In the genomic region with DNA sequence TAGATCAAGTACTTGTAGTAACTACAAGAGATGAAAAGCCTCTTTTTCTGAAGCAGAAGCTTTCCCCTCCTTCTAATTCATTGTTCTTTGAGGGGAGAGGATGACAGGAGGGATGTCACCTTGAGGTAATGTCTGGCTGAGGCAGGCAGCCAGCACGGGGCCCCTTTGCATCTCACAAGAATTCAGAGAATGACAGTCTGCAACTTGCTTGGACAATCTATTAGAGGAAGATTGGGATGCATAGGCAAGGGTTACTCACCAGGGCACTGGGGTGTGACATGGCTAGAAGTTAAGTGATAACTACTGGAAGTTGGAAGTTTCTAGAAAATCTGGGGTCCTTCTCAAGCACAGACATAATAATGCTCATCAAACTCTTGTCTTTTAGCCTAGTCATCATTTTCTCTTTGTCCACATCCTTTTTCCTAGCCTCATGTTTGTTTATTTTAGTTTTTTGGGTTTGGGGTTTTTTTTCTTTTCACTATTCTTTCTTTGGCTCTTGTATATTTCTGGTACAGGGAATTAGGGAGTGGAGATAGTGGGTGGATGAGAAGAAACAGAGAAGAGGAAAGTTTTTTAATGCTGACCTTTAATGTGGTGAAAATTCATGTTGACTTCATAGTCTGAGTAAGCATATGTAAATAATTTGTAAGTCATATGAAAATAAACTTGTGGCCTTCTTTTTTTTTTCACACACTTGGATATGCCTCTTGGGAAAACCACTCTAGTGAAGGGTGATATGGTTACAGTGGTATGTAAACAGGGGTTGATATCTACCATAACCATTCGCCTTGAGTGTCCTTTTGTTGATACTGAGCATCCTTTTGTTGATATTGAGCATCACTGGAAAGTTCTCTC, we compare ENCODE assay signal across 16 cellular contexts. TPM values are rescaled to one million over a fixed set of nuclear protein-coding genes. Genes with fewer than 3 reads are reported as not detected.
A peak's percentile ranks its signal among the peaks of the same experiment; 100 is the strongest.
DNase-seq lines count a peak whose midpoint lies in the region; ATAC-seq, FAIRE-seq and TF ChIP-seq lines count a peak whose summit lies in the region.
"Had no signal": no experiment of that assay in that cellular context is flagged by ENCODE, and none has a peak within 500 bp of the region (broad histone marks: within the 10 kb centered on the region; RNA-seq: fewer than 3 reads in every experiment).

No MANE protein-coding gene starts in this region.

- H3K4me3 Mint-ChIP-seq in neural progenitor cell = no peak overlapping the region
- H3K4me3 Mint-ChIP-seq in stimulated activated naive CD8-positive, alpha-beta T cell treated with anti-CD3 and anti-CD28 coated beads, Interleukin-15, amount 100 ng/mL, for 72 hours = no peak overlapping the region
- H3K4me3 Mint-ChIP-seq: activated T-cell treated with anti-CD3 and anti-CD28 coated beads, Interleukin-2, amount 50 U/mL, for 72 hours; IgD-negative memory B cell; natural killer cell treated with Interleukin-12 subunit alpha and Interleukin-12 subunit beta and Interleukin-15 and Interleukin-18, amount 100 ng/mL, for 72 hours had no signal

- H3K27me3 ChIP-seq in parathyroid adenoma (ENCODE audit: control insufficient read depth, insufficient read depth, low read length) = no peaks in the 10 kb centered on the region
- no peaks in the 10 kb centered on the region for H3K27me3 ChIP-seq in neural progenitor cell

- H3K79me2 ChIP-seq in parathyroid adenoma (no peaks in the 10 kb centered on the region), neural progenitor cell (ENCODE audit: low read depth) (no peaks in the 10 kb centered on the region)

- peak; percentile 93 for FAIRE-seq in endometrium (lab: Jason Lieb, UNC)
- FAIRE-seq: GM19239, kidney had no signal

- H3K4me3 ChIP-seq in parathyroid adenoma (ENCODE audit: low read depth, low read length) (no peak overlapping the region), neural progenitor cell (no peak overlapping the region)

- peaks cover 2% of the 10 kb centered on the region for H3K27me3 Mint-ChIP-seq in neural progenitor cell (ENCODE audit: insufficient read depth, low read depth)
- H3K27me3 Mint-ChIP-seq in stimulated activated naive CD8-positive, alpha-beta T cell treated with anti-CD3 and anti-CD28 coated beads, Interleukin-15, amount 100 ng/mL, for 72 hours = no peaks in the 10 kb centered on the region
- H3K27me3 Mint-ChIP-seq: IgD-negative memory B cell; natural killer cell treated with Interleukin-12 subunit alpha and Interleukin-12 subunit beta and Interleukin-15 and Interleukin-18, amount 100 ng/mL, for 72 hours had no signal

- H3K9me3 Mint-ChIP-seq in neural progenitor cell = no peaks in the 10 kb centered on the region
- no peaks in the 10 kb centered on the region for H3K9me3 Mint-ChIP-seq in stimulated activated naive CD8-positive, alpha-beta T cell treated with anti-CD3 and anti-CD28 coated beads, Interleukin-15, amount 100 ng/mL, for 72 hours
- H3K9me3 Mint-ChIP-seq: activated T-cell treated with anti-CD3 and anti-CD28 coated beads, Interleukin-2, amount 50 U/mL, for 72 hours; IgD-negative memory B cell; natural killer cell treated with Interleukin-12 subunit alpha and Interleukin-12 subunit beta and Interleukin-15 and Interleukin-18, amount 100 ng/mL, for 72 hours had no signal

- H3K27ac ChIP-seq in parathyroid adenoma = peak overlapping the region; percentile 63
- no peak overlapping the region for H3K27ac ChIP-seq in neural progenitor cell

- DNase-seq in AG09319 (ENCODE audit: extremely low read depth, low read depth) (peak; percentile 75), LHCN-M2 (ENCODE audit: low read depth) (peak; percentile 91), neural progenitor cell (ENCODE audit: low spot score) (no peak), NCI-H2107 treated with DMSO at 0.1 percent for 48 hours (lab: John Stamatoyannopoulos, UW; ENCODE audit: unreplicated experiment) (no peak), NOMO-1 treated with DMSO at 0.1 percent for 48 hours (lab: John Stamatoyannopoulos, UW; ENCODE audit: unreplicated experiment) (no peak)
- DNase-seq in stimulated activated naive CD8-positive, alpha-beta T cell treated with anti-CD3 and anti-CD28 coated beads, Interleukin-15, amount 100 ng/mL, for 72 hours = no peak
- DNase-seq: activated T-cell treated with anti-CD3 and anti-CD28 coated beads, Interleukin-2, amount 50 U/mL, for 72 hours; kidney; NCI-H1694 treated with DMSO at 0.1 percent for 48 hours; stimulated activated CD4-positive, alpha-beta T cell treated with anti-CD3 and anti-CD28 coated beads, Interleukin-15, amount 100 ng/mL, for 24 hours had no signal

- H3K9me3 ChIP-seq in parathyroid adenoma (ENCODE audit: control insufficient read depth, low read length) = no peaks in the 10 kb centered on the region
- no peaks in the 10 kb centered on the region for H3K9me3 ChIP-seq in neural progenitor cell (ENCODE audit: low read depth)

- H3K4me1 ChIP-seq in parathyroid adenoma (peaks cover 70% of the 10 kb centered on the region), neural progenitor cell (peaks cover 17% of the 10 kb centered on the region)

- no peak for ATAC-seq in stimulated activated naive CD8-positive, alpha-beta T cell treated with anti-CD3 and anti-CD28 coated beads, Interleukin-15, amount 100 ng/mL, for 72 hours
- ATAC-seq: activated T-cell treated with anti-CD3 and anti-CD28 coated beads, Interleukin-2, amount 50 U/mL, for 72 hours; HCT116; natural killer cell treated with Interleukin-12 subunit alpha and Interleukin-12 subunit beta and Interleukin-15 and Interleukin-18, amount 100 ng/mL, for 72 hours had no signal

- H3K4me1 Mint-ChIP-seq in neural progenitor cell = peaks cover 15% of the 10 kb centered on the region
- H3K4me1 Mint-ChIP-seq in stimulated activated naive CD8-positive, alpha-beta T cell treated with anti-CD3 and anti-CD28 coated beads, Interleukin-15, amount 100 ng/mL, for 72 hours = no peaks in the 10 kb centered on the region
- H3K4me1 Mint-ChIP-seq: IgD-negative memory B cell had no signal

- H3K36me3 ChIP-seq in parathyroid adenoma (ENCODE audit: control insufficient read depth, insufficient read depth, low read length) = no peaks in the 10 kb centered on the region
- H3K36me3 ChIP-seq in neural progenitor cell = no peaks in the 10 kb centered on the region

- H3K9ac ChIP-seq in parathyroid adenoma (no peak overlapping the region), neural progenitor cell (no peak overlapping the region)

- H4K20me1 ChIP-seq in neural progenitor cell (ENCODE audit: low read depth) = peaks cover 16% of the 10 kb centered on the region

- H3K4me2 ChIP-seq in parathyroid adenoma (ENCODE audit: low read length) (no peak overlapping the region), neural progenitor cell (no peak overlapping the region)

- H3K36me3 Mint-ChIP-seq in neural progenitor cell = peaks cover 17% of the 10 kb centered on the region
- H3K36me3 Mint-ChIP-seq: natural killer cell treated with Interleukin-12 subunit alpha and Interleukin-12 subunit beta and Interleukin-15 and Interleukin-18, amount 100 ng/mL, for 72 hours had no signal

- H3K27ac Mint-ChIP-seq in neural progenitor cell = no peak overlapping the region
- peak overlapping the region in 1 of 2 donors; percentile 44 for H3K27ac Mint-ChIP-seq in stimulated activated naive CD8-positive, alpha-beta T cell treated with anti-CD3 and anti-CD28 coated beads, Interleukin-15, amount 100 ng/mL, for 72 hours
- H3K27ac Mint-ChIP-seq: activated T-cell treated with anti-CD3 and anti-CD28 coated beads, Interleukin-2, amount 50 U/mL, for 72 hours; natural killer cell treated with Interleukin-12 subunit alpha and Interleukin-12 subunit beta and Interleukin-15 and Interleukin-18, amount 100 ng/mL, for 72 hours had no signal

- peak overlapping the region; percentile 24 for H2AFZ ChIP-seq in parathyroid adenoma
- H2AFZ ChIP-seq in neural progenitor cell (replicated peaks) = no peak overlapping the region

- TF ChIP-seq CTCF in AG09319 (IDR thresholded peaks at IDR 0.05; ENCODE audit: low read depth, low read length) (no peak), parathyroid adenoma (IDR thresholded peaks at IDR 0.05) (no peak), neural progenitor cell (IDR thresholded peaks at IDR 0.05) (no peak)

- peaks cover 16% of the 10 kb centered on the region for H3F3A ChIP-seq in neural progenitor cell (ENCODE audit: low read depth)

RNA-seq across cellular contexts. Expression of a gene that starts 55.1 kb away (rescaled TPM):
- total RNA-seq in LHCN-M2 (2014; rRNA removed) (12.8 and 22.0 TPM in 2 replicates), neural progenitor cell (ENCODE audit: low replicate concordance) (27.1 and 61.4 TPM in 2 replicates)
- polyA plus RNA-seq in LHCN-M2 (2012) = 14.3 TPM

RNA-seq across cellular contexts. Expression of a gene that starts 55.5 kb away (rescaled TPM):
- total RNA-seq in LHCN-M2 (2014; rRNA removed) (9.1 and 9.8 TPM in 2 replicates), neural progenitor cell (ENCODE audit: low replicate concordance) (29.3 and 31.2 TPM in 2 replicates)
- 17.3 TPM for polyA plus RNA-seq in LHCN-M2 (2012)

Comparison
In these comparisons a context has a peak if more than half of its experiments do, and no peak if none do; other contexts are left out.
1. DNase-seq: peak in AG09319 (single experiment) and LHCN-M2 (single experiment); none in neural progenitor cell (single experiment), NCI-H2107 treated with DMSO at 0.1 percent for 48 hours (single experiment), NOMO-1 treated with DMSO at 0.1 percent for 48 hours (single experiment) and stimulated activated naive CD8-positive, alpha-beta T cell treated with anti-CD3 and anti-CD28 coated beads, Interleukin-15, amount 100 ng/mL, for 72 hours (0 of 2).